ENCODE assay signal across 8 cellular contexts in the genomic region with DNA sequence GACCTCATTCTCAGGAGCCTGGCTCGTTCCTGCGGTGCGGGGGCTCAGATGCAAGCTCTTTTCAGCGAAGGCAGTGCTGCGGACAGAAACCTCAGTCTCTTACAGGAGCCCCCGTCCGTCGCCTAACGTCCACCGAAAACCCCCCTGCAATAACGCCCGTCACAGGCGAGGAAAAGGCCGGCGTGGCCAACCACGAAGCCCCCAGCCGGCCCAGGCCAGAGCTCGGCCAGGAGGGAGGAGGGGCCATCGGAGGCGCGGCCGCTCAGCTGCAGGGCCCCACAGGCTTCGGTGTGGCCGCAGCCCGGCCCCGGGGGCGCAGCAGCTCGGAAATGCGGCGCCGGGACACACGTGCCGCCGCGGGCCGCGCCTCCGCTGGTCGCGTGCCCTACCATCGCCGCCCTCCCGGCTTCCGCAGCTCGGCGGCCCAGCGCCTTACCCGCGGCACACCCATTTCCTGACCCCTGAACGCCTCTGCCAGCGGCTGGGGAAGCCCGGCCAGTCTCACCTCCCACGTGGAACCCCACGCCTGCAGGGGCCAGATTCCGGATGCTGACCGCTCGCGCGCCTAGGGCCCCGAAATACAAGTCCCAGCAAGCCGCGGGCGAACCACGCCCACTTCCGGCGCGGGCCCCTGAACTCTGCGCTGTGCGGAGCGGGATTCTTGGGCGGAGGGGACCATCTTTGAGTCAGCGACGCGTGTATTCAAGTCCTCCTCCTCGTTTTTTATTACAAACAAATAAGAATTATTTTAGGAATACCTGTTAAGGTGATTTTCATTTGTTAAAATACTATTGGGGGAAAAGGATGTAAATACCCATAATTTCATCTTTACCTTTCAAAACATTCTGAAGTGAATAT.
DNase-seq lines count a peak whose midpoint lies in the region; ATAC-seq lines count a peak whose summit lies in the region.

A gene (minus strand): TSS at position 582 of the 858 bp plus-strand sequence. CDS start 16,537 bp downstream, outside the sequence.

- H3K4me3 Mint-ChIP-seq in effector memory CD8-positive, alpha-beta T cell: peak within 1 kb of the TSS; percentile 89
- H3K4me3 Mint-ChIP-seq in memory B cell: peak within 1 kb of the TSS; percentile 94

- H3K36me3 Mint-ChIP-seq in effector memory CD8-positive, alpha-beta T cell (ENCODE audit: insufficient read depth): peaks cover 19% of the 10 kb centered on the region
- peaks cover 7% of the 10 kb centered on the region for H3K36me3 Mint-ChIP-seq in memory B cell

- peaks cover 4 to 16% of the 10 kb centered on the region in 2 donors for H3K9me3 Mint-ChIP-seq in effector memory CD8-positive, alpha-beta T cell
- H3K9me3 Mint-ChIP-seq in memory B cell: peaks cover 9% of the 10 kb centered on the region

- no peaks in the 10 kb centered on the region for H3K27me3 Mint-ChIP-seq in effector memory CD8-positive, alpha-beta T cell
- H3K27me3 Mint-ChIP-seq in memory B cell: no peaks in the 10 kb centered on the region

- peak; percentile 96 for ATAC-seq in GM18498 (IDR thresholded peaks at IDR 0.05; ENCODE audit: unreplicated experiment)
- peak; percentile 98 for ATAC-seq in HG02852 (IDR thresholded peaks at IDR 0.05; ENCODE audit: unreplicated experiment)
- peak; percentile 86 for ATAC-seq in effector memory CD8-positive, alpha-beta T cell (replicated peaks)
- peak; percentile 90 for ATAC-seq in memory B cell (ENCODE audit: low read depth)

- H3K27ac Mint-ChIP-seq in effector memory CD8-positive, alpha-beta T cell: peak within 1 kb of the TSS; percentile 95 to 96
- H3K27ac Mint-ChIP-seq in memory B cell: peak within 1 kb of the TSS; percentile 82

- H3K4me1 Mint-ChIP-seq in effector memory CD8-positive, alpha-beta T cell (ENCODE audit: low read depth in 2 of 2): peaks cover 31% of the 10 kb centered on the region in 2 donors
- H3K4me1 Mint-ChIP-seq in memory B cell: peaks cover 22% of the 10 kb centered on the region

- peak; percentile 39 for DNase-seq in NCI-H510A treated with DMSO at 0.1 percent for 48 hours (lab: John Stamatoyannopoulos, UW)
- DNase-seq in activated CD8-positive, alpha-beta memory T cell treated with anti-CD3 and anti-CD28 coated beads for 4 hours (ENCODE audit: low read depth in 2 of 2): peak; percentile 73 to 78
- DNase-seq in effector memory CD8-positive, alpha-beta T cell: peak; percentile 77 to 82 (median 80)
- peak; percentile 68 to 72 for DNase-seq in memory B cell (ENCODE audit: low spot score in 2 of 2)
- peak; percentile 66 to 78 (median 66) for DNase-seq in stimulated activated CD4-positive, alpha-beta T cell treated with anti-CD3 and anti-CD28 coated beads, TNF-alpha, amount 100 ng/mL, for 4 hours (ENCODE audit: low read depth in 3 of 3)
- DNase-seq in GF-D8 (lab: John Stamatoyannopoulos, UW): no peak
